Comparison of ENCODE assay signal across 9 cellular contexts in the genomic region with DNA sequence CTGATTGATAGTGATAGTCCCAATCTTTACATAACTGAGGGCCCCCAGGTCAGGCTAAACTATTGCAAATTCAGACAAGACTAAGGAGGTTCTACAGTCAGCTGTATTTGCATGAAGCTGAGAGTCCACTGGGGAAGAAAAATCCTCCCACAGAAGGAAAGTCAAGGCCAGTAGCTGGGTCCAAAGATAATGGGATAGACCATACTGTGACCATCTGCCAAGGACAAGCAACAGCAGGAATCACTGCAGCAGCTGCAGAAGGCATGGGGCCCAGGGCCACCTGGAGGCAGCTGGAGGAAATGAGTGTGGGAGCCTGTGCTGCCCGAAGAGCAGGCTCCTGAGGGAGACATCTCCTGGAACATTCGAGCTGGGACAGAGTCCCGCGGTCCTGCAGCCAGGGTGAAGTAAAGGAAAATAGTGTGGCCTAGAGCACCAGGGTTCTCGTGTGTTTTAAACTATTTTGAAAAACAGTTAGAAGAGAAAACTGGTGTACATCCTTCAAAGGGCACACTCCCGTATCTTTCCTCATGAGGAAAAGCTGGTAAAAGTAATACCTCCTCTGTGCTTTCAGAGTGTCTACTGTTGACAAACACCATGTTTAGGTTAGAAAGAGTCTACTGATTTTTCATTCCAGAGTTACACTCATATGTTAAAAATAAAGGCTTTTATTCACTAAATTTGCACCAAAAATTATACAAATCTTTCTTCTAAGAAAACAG. TPM values are rescaled to one million over a fixed set of nuclear protein-coding genes. Genes with fewer than 3 reads are reported as not detected.
DNase-seq lines count a peak whose midpoint lies in the region; ATAC-seq and TF ChIP-seq lines count a peak whose summit lies in the region.
"Had no signal": no experiment of that assay in that cellular context is flagged by ENCODE, and none has a peak within 500 bp of the region (broad histone marks: within the 10 kb centered on the region; RNA-seq: fewer than 3 reads in every experiment).

No MANE protein-coding gene starts in this region.

- H3K4me3 ChIP-seq in fibroblast of the aortic adventitia (ENCODE audit: low read depth, low read length), result no peak overlapping the region

- H3K4me3 Mint-ChIP-seq in T-helper 2 cell treated with Interferon-gamma antibody and Interleukin-4, amounts not matched to agents 5 μg/mL and 100 μg/mL, for 36 hours, result no peak overlapping the region
- H3K4me3 Mint-ChIP-seq: T-helper 1 cell treated with Interleukin-12 subunit alpha and Interleukin-12 subunit beta and Interleukin-4 antibody, amounts not matched to agents 30 μg/mL and 1 μg/mL, for 36 hours had no signal

- ATAC-seq in GM21447 (IDR thresholded peaks at IDR 0.05; ENCODE audit: unreplicated experiment) (peak; percentile 69), HG03520 (IDR thresholded peaks at IDR 0.05; ENCODE audit: unreplicated experiment) (no peak)

- peak; percentile 89 for TF ChIP-seq CTCF in fibroblast of the aortic adventitia (IDR thresholded peaks at IDR 0.05; ENCODE audit: insufficient read depth, low read length)

- DNase-seq in DMS 273 treated with DMSO at 0.1 percent for 48 hours (lab: John Stamatoyannopoulos, UW) (peak; percentile 89), MV-4-11 (lab: John Stamatoyannopoulos, UW) (peak; percentile 17), SW480 (ENCODE audit: low spot score) (peak; percentile 75), fibroblast of the aortic adventitia (ENCODE audit: low read depth) (peak; percentile 89), nucleus accumbens (lab: John Stamatoyannopoulos, UW) (peak in 40 of 56 donors; percentile 6 to 76 (median 48))
- DNase-seq in T-helper 2 cell treated with Interferon-gamma antibody and Interleukin-4, amounts not matched to agents 5 μg/mL and 100 μg/mL, for 36 hours (ENCODE audit: low spot score), result no peak

- no peak overlapping the region for H3K27ac Mint-ChIP-seq in T-helper 2 cell treated with Interferon-gamma antibody and Interleukin-4, amounts not matched to agents 5 μg/mL and 100 μg/mL, for 36 hours
- H3K27ac Mint-ChIP-seq: T-helper 1 cell treated with Interleukin-12 subunit alpha and Interleukin-12 subunit beta and Interleukin-4 antibody, amounts not matched to agents 30 μg/mL and 1 μg/mL, for 36 hours had no signal

- peaks cover 10% of the 10 kb centered on the region for H3K4me1 Mint-ChIP-seq in T-helper 2 cell treated with Interferon-gamma antibody and Interleukin-4, amounts not matched to agents 5 μg/mL and 100 μg/mL, for 36 hours (ENCODE audit: low read depth)

- no peaks in the 10 kb centered on the region for H3K36me3 Mint-ChIP-seq in T-helper 2 cell treated with Interferon-gamma antibody and Interleukin-4, amounts not matched to agents 5 μg/mL and 100 μg/mL, for 36 hours (ENCODE audit: low read depth)

- H3K27me3 Mint-ChIP-seq in T-helper 2 cell treated with Interferon-gamma antibody and Interleukin-4, amounts not matched to agents 5 μg/mL and 100 μg/mL, for 36 hours (ENCODE audit: low read depth), result peaks cover 42% of the 10 kb centered on the region

- no peaks in the 10 kb centered on the region for H3K9me3 Mint-ChIP-seq in T-helper 2 cell treated with Interferon-gamma antibody and Interleukin-4, amounts not matched to agents 5 μg/mL and 100 μg/mL, for 36 hours
- H3K9me3 Mint-ChIP-seq: T-helper 1 cell treated with Interleukin-12 subunit alpha and Interleukin-12 subunit beta and Interleukin-4 antibody, amounts not matched to agents 30 μg/mL and 1 μg/mL, for 36 hours had no signal

RNA-seq across cellular contexts. Expression of a gene that starts 13.1 kb away (rescaled TPM):
- total RNA-seq in fibroblast of the aortic adventitia (ENCODE audit: low replicate concordance), result not detected in 2 replicates

RNA-seq across cellular contexts. Expression of a gene that starts 19.7 kb away (rescaled TPM):
- 10.1 and 23.1 TPM in 2 replicates for total RNA-seq in fibroblast of the aortic adventitia (ENCODE audit: low replicate concordance)
